Comparison of ENCODE assay signal across 33 cellular contexts in genomic region chr10:115398026-115398425, GRCh38.
"Had no signal": no experiment of that assay in that cellular context is flagged by ENCODE, and none has a peak within 500 bp of the region (broad histone marks: within the 10 kb centered on the region; RNA-seq: fewer than 3 reads in every experiment).

No MANE protein-coding gene starts in this region.

- DNase-seq: Karpas-422, Kasumi-1, MG63, MM.1S, MV-4-11, NCI-H1048, NCI-H1092, NCI-H1092 treated with DMSO at 0.1 percent for 48 hours, NCI-H1105, NCI-H1105 treated with DMSO at 0.1 percent for 48 hours, NCI-H1417, NCI-H1417 treated with DMSO at 0.1 percent for 48 hours, NCI-H1436, NCI-H1436 treated with DMSO at 0.1 percent for 48 hours, NCI-H146, NCI-H1694, NCI-H1694 treated with DMSO at 0.1 percent for 48 hours, NCI-H187, NCI-H187 treated with DMSO at 0.1 percent for 48 hours, NCI-H1930, NCI-H2029, NCI-H2029 treated with DMSO at 0.1 percent for 48 hours, NCI-H2081, NCI-H2081 treated with DMSO at 0.1 percent for 48 hours, NCI-H2107, NCI-H2171, NCI-H2171 treated with DMSO at 0.1 percent for 48 hours, NCI-H2227 treated with DMSO at 0.1 percent for 48 hours, NCI-H226, NCI-H345, NCI-H446, NCI-H446 treated with DMSO at 0.1 percent for 48 hours, NCI-H510A had no signal
